8 cellular contexts compared by ENCODE assay signal in the genomic region with DNA sequence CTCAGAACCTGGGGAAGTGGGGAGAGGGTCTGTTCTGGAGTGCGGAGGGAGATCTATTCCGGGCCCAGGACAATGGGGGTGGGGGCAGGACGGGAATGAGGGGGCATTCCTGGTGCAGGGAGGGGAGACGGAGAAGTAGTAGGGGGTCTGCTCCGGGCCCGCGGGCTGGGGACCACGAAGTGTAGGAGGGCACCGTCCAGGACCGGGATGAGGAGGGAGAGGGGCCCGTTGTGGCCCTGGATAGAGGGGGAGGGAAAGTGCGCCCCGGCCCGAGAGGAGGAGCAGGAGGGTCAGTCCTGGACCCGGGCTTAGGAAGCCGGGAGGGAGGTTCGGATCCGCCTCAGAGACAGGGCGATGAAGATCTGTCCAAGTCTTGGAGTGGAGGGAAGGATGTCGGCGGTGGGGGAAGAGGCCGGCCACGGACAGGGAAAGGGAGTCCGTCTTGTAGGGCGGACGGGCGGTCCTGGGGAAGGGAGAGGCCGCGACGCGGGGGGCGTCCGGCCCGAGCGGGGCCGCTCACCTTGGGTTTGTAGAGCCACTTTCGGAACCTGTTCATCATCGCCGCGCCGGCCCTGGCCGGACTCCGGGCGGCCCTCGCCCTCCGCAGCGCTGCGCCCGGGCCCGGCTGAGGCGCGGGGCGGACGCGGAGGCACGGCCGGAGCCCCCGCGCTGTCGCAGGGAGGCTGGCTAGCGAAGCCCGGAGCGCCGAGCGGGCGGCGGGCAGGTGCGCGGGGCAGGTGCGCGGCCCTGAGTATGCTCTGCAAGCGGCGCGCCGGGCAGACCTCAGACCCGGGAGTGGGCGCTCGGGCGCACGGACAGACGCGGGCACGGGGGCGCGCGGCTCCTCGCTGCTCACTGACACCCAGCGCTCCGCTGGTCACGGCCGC. TPM values are rescaled to one million over a fixed set of nuclear protein-coding genes. Genes with fewer than 3 reads are reported as not detected.
DNase-seq lines count a peak whose midpoint lies in the region; ATAC-seq and TF ChIP-seq lines count a peak whose summit lies in the region.

A gene (minus strand): TSS at position 881 of the 887 bp plus-strand sequence. CDS start 322 bp downstream, at position 559.

- peaks cover 48% of the 10 kb centered on the region for H3K4me1 Mint-ChIP-seq in GM23338
- H3K4me1 Mint-ChIP-seq in chondrocyte (ENCODE audit: low read depth), result peaks cover 32% of the 10 kb centered on the region

- H3K27ac ChIP-seq in GM23338 (ENCODE audit: low read depth), result no peak within 1 kb of the TSS
- H3K27ac ChIP-seq in OCI-LY3 (ENCODE audit: low read length), result no peak within 1 kb of the TSS
- peak within 1 kb of the TSS; percentile 44 for H3K27ac ChIP-seq in vagina

- peak within 1 kb of the TSS; percentile 51 for H3K9ac ChIP-seq in OCI-LY3 (ENCODE audit: low read length)

- H3K36me3 ChIP-seq in BJ (ENCODE audit: control insufficient read depth, insufficient read depth, low read length) (no peaks in the 10 kb centered on the region), GM23338 (ENCODE audit: insufficient read depth) (no peaks in the 10 kb centered on the region), OCI-LY3 (replicated peaks; ENCODE audit: low read depth, low read length) (no peaks in the 10 kb centered on the region), vagina (no peaks in the 10 kb centered on the region)

- POLR2A ChIA-PET in BJ (lab: Charles Lee), result no interaction called here

- TF ChIP-seq CTCF in BJ (IDR thresholded peaks at IDR 0.05; ENCODE audit: insufficient read depth, low read depth, low read length) (no peak), GM23338 (conservative IDR thresholded peaks at IDR 0.05; ENCODE audit: low read depth in 2 of 2) (no peak), OCI-LY3 (IDR thresholded peaks at IDR 0.05; ENCODE audit: low read depth, low read length) (no peak), chondrocyte (IDR thresholded peaks at IDR 0.05) (no peak), vagina (IDR thresholded peaks at IDR 0.05) (no peak)

- peak; percentile 6 for ATAC-seq in GM23338
- no peak for ATAC-seq in GM18858 (IDR thresholded peaks at IDR 0.05; ENCODE audit: unreplicated experiment)

- H3K27me3 ChIP-seq in BJ (ENCODE audit: control insufficient read depth, insufficient read depth, low read length), result peaks cover 33% of the 10 kb centered on the region
- peaks cover 79% of the 10 kb centered on the region for H3K27me3 ChIP-seq in GM23338 (ENCODE audit: insufficient read depth)
- H3K27me3 ChIP-seq in OCI-LY3 (ENCODE audit: low read depth, low read length), result peaks cover 18% of the 10 kb centered on the region
- H3K27me3 ChIP-seq in mononuclear cell (ENCODE audit: insufficient read depth, low read length), result peaks cover 46% of the 10 kb centered on the region
- H3K27me3 ChIP-seq in vagina, result no peaks in the 10 kb centered on the region

- no peaks in the 10 kb centered on the region; the same call in 2 of the 3 replicates for H3K36me3 Mint-ChIP-seq in GM23338 (ENCODE audit: low read depth)
- peaks cover 3% of the 10 kb centered on the region for H3K36me3 Mint-ChIP-seq in chondrocyte (ENCODE audit: low read depth)

- H3K4me3 Mint-ChIP-seq in GM23338 (peak within 1 kb of the TSS; percentile 82), chondrocyte (ENCODE audit: unreplicated experiment) (peak within 1 kb of the TSS; percentile 83)

- peak in 1 of 2 donors; percentile 36 for TF ChIP-seq POLR2A in vagina (IDR thresholded peaks at IDR 0.05)

- peaks cover 13% of the 10 kb centered on the region for H3F3A ChIP-seq in GM23338 (replicated peaks; ENCODE audit: low read depth)

- CTCF ChIA-PET in BJ (lab: Yijun Ruan, JAX), result no interaction called here

- H3K27me3 Mint-ChIP-seq in GM23338 (ENCODE audit: insufficient read depth, low read depth, poor library complexity), result peaks cover 78% of the 10 kb centered on the region
- peaks cover 43% of the 10 kb centered on the region for H3K27me3 Mint-ChIP-seq in chondrocyte (ENCODE audit: low read depth)

- no peaks in the 10 kb centered on the region for H3K9me2 ChIP-seq in GM23338 (ENCODE audit: insufficient read depth)

- no peak for DNase-seq in BJ (ENCODE audit: low read depth)
- DNase-seq in GM23338 (ENCODE audit: low spot score), result peak; percentile 69
- no peak for DNase-seq in chondrocyte (ENCODE audit: low spot score)
- no peak for DNase-seq in vagina (ENCODE audit: extremely low spot score in 2 of 2)
- DNase-seq in activated gamma-delta T cell treated with Interleukin-2 at 50 U/mL for 16 hours, result no peak

- intact Hi-C loops in vagina (cut with DNase I), result loop anchor here (5.0 to 10.0 kb wide), 2 partner anchors 153 to 176 kb away; a partner anchor contains a TSS

- no peak within 1 kb of the TSS for H3K27ac Mint-ChIP-seq in GM23338
- H3K27ac Mint-ChIP-seq in chondrocyte (ENCODE audit: unreplicated experiment), result peak within 1 kb of the TSS; percentile 76

- no peaks in the 10 kb centered on the region for H3K79me2 ChIP-seq in GM23338 (replicated peaks; ENCODE audit: insufficient read depth)
- H3K79me2 ChIP-seq in OCI-LY3 (ENCODE audit: low read length), result 0 out of 2 replicates have a peak, but pooled peaks cover 2% of the 10 kb centered on the region

- H2AFZ ChIP-seq in GM23338, result peak within 1 kb of the TSS; percentile 63; the same call in 1 of the 2 replicates
- H2AFZ ChIP-seq in OCI-LY3 (ENCODE audit: low read depth, low read length), result peak within 1 kb of the TSS; percentile 31; the same call in 1 of the 2 replicates

- H3K4me2 ChIP-seq in GM23338 (peak within 1 kb of the TSS; percentile 91), OCI-LY3 (ENCODE audit: low read length) (peak within 1 kb of the TSS; percentile 92)

- H4K20me1 ChIP-seq in GM23338 (replicated peaks; ENCODE audit: insufficient read depth) (peaks cover 6% of the 10 kb centered on the region), OCI-LY3 (ENCODE audit: insufficient read depth, low read length) (no peaks in the 10 kb centered on the region)

- peaks cover 40% of the 10 kb centered on the region for H3K4me1 ChIP-seq in GM23338 (ENCODE audit: insufficient read depth)
- H3K4me1 ChIP-seq in OCI-LY3 (ENCODE audit: low read length), result peaks cover 30% of the 10 kb centered on the region
- H3K4me1 ChIP-seq in mononuclear cell (ENCODE audit: insufficient read depth, low read length), result peaks cover 54% of the 10 kb centered on the region
- peaks cover 50% of the 10 kb centered on the region for H3K4me1 ChIP-seq in vagina

- H3K4me3 ChIP-seq in BJ (ENCODE audit: low read depth, low read length), result peak within 1 kb of the TSS; percentile 61
- H3K4me3 ChIP-seq in GM23338, result peak within 1 kb of the TSS; percentile 71
- peak within 1 kb of the TSS; percentile 88 for H3K4me3 ChIP-seq in OCI-LY3 (ENCODE audit: low read length)
- peak within 1 kb of the TSS; percentile 48 for H3K4me3 ChIP-seq in mononuclear cell (ENCODE audit: low read length)
- H3K4me3 ChIP-seq in vagina, result peak within 1 kb of the TSS; percentile 54 to 85

- H3K9me3 ChIP-seq in OCI-LY3 (ENCODE audit: insufficient read depth, low read length) (no peaks in the 10 kb centered on the region), mononuclear cell (ENCODE audit: low read depth, low read length) (no peaks in the 10 kb centered on the region), vagina (no peaks in the 10 kb centered on the region)

- H3K9me3 Mint-ChIP-seq in GM23338 (no peaks in the 10 kb centered on the region; the same call in 2 of the 3 replicates), chondrocyte (ENCODE audit: low read depth) (no peaks in the 10 kb centered on the region)

TF ChIP-seq in GM23338, 12 proteins besides CTCF, POLR2A, EP300 and RAD21 (continues in another document):
- no peak for TF ChIP-seq NANOG (IDR thresholded peaks at IDR 0.05; ENCODE audit: borderline replicate concordance)

RNA-seq across cellular contexts. Expression of the gene that starts here (rescaled TPM):
- polyA plus RNA-seq in BJ (2011; rRNA removed) (3.5 and 4.4 TPM in 2 replicates), GM23338 (2016; fragmentation: Nextera tagmentation; extraction: Ambion mirVana) (1.8 and 2.6 TPM in 2 replicates)
- polyA minus RNA-seq in BJ (2011; rRNA and poly(A)+ RNA removed), result 2.9 and 3.7 TPM in 2 replicates
- total RNA-seq in GM23338 (2014; rRNA removed; shearing (Covaris generic)), result 4.6 and 8.7 TPM in 2 replicates
- total RNA-seq in chondrocyte (1.3 to 3.3 TPM (median 2.8 TPM) in 3 replicates), mononuclear cell (8.9 TPM), vagina (11.3 TPM)
